ENCODE assay signal across 8 cellular contexts in genomic region chr1:24735619-24736375, GRCh38. TPM values are rescaled to one million over a fixed set of nuclear protein-coding genes. Genes with fewer than 3 reads are reported as not detected.
DNase-seq lines count a peak whose midpoint lies in the region; ATAC-seq, FAIRE-seq and TF ChIP-seq lines count a peak whose summit lies in the region.

No MANE protein-coding gene starts in this region.

- DNase-seq in D341Med (ENCODE audit: low spot score) (peak; percentile 70), NCI-H524 treated with DMSO at 0.1 percent for 48 hours (lab: John Stamatoyannopoulos, UW) (peak; percentile 37), endothelial cell of umbilical vein (ENCODE audit: low read depth, low spot score) (peak; percentile 22), osteoblast (ENCODE audit: insufficient read length, low spot score, missing footprints) (peak; percentile 46), GM12891 (ENCODE audit: insufficient read length, low spot score) (no peak)
- DNase-seq in activated T-cell treated with anti-CD3 and anti-CD28 coated beads, Interleukin-2, amount 50 U/mL, for 48 hours = no peak

- H3K4me3 ChIP-seq in endothelial cell of umbilical vein (replicated peaks in 1 of 3; ENCODE audit: insufficient read depth in 1 of 3, low read depth in 1 of 3, low read length in 3 of 3) (no peak overlapping the region), osteoblast (ENCODE audit: insufficient read depth, low read length) (no peak overlapping the region)

- no peak overlapping the region for H3K9ac ChIP-seq in endothelial cell of umbilical vein (replicated peaks; ENCODE audit: extremely low read depth, insufficient read depth, low read length)

- no peaks in the 10 kb centered on the region for H3K36me3 ChIP-seq in endothelial cell of umbilical vein (ENCODE audit: control insufficient read depth in 2 of 2, extremely low read depth in 1 of 2, insufficient read depth in 2 of 2, low read length in 2 of 2)
- H3K36me3 ChIP-seq in osteoblast (ENCODE audit: insufficient read depth, low read length) = no peaks in the 10 kb centered on the region

- TF ChIP-seq POLR2A in endothelial cell of umbilical vein (IDR thresholded peaks at IDR 0.05; ENCODE audit: low read depth, low read length) (no peak), GM12891 (IDR thresholded peaks at IDR 0.05; ENCODE audit: low read depth, low read length) (no peak)

- POLR2A ChIA-PET in endothelial cell of umbilical vein (lab: Charles Lee) = interaction anchor here (1.5 to 2.1 kb wide), 2 partner anchors 9 to 11 kb away, joined by 3 to 7 read pairs; partner anchors contain the start of gene CLIC4

- H3K79me2 ChIP-seq in endothelial cell of umbilical vein (ENCODE audit: control insufficient read depth, insufficient read depth, low read length) = no peaks in the 10 kb centered on the region
- no peaks in the 10 kb centered on the region for H3K79me2 ChIP-seq in osteoblast (ENCODE audit: insufficient read depth, low read length)

- H2AFZ ChIP-seq in endothelial cell of umbilical vein (ENCODE audit: low read depth, low read length) (peak overlapping the region; percentile 72), osteoblast (ENCODE audit: low read length) (peak overlapping the region; percentile 72)

- intact Hi-C loops in endothelial cell of umbilical vein (cut with micrococcal nuclease) = loop anchor here (1.0 kb wide), 1 partner anchor 11 kb away; no protein-coding TSS in a partner anchor

- no peaks in the 10 kb centered on the region for H4K20me1 ChIP-seq in endothelial cell of umbilical vein (replicated peaks; ENCODE audit: control insufficient read depth, extremely low read depth, insufficient read depth, low read length)
- no peaks in the 10 kb centered on the region for H4K20me1 ChIP-seq in osteoblast (ENCODE audit: insufficient read depth, low read length)

- ATAC-seq in HG02571 (IDR thresholded peaks at IDR 0.05; ENCODE audit: unreplicated experiment) (no peak), GM19035 (IDR thresholded peaks at IDR 0.05; ENCODE audit: unreplicated experiment) (no peak)

- H3K27ac ChIP-seq in endothelial cell of umbilical vein (ENCODE audit: insufficient read depth, low read depth, low read length) (no peak overlapping the region), osteoblast (ENCODE audit: low read depth, low read length) (no peak overlapping the region)

- TF ChIP-seq CTCF in endothelial cell of umbilical vein (IDR thresholded peaks at IDR 0.05; ENCODE audit: extremely low read depth in 1 of 2, insufficient read depth in 1 of 2, low read depth in 1 of 2, low read length in 2 of 2) (no peak), osteoblast (IDR thresholded peaks at IDR 0.05; ENCODE audit: extremely low read depth, low read depth, low read length) (no peak)

- H3K27me3 ChIP-seq in endothelial cell of umbilical vein (ENCODE audit: control insufficient read depth in 2 of 2, insufficient read depth in 2 of 2, low read length in 2 of 2) = no peaks in the 10 kb centered on the region
- no peaks in the 10 kb centered on the region for H3K27me3 ChIP-seq in osteoblast (ENCODE audit: insufficient read depth, low read length)

- CTCF ChIA-PET in endothelial cell of umbilical vein (lab: Charles Lee) = interaction anchor here (1.1 to 2.0 kb wide), 5 partner anchors 9 to 99 kb away, joined by 3 to 9 read pairs (median 5); partner anchors contain the start of gene CLIC4

- H3K9me3 ChIP-seq in endothelial cell of umbilical vein (replicated peaks; ENCODE audit: control insufficient read depth, insufficient read depth, low read length) (no peaks in the 10 kb centered on the region), osteoblast (ENCODE audit: low read depth, low read length) (no peaks in the 10 kb centered on the region)

- H3K4me1 ChIP-seq in endothelial cell of umbilical vein (ENCODE audit: control insufficient read depth, extremely low read depth, insufficient read depth, low read length) (peaks cover 4% of the 10 kb centered on the region), osteoblast (ENCODE audit: insufficient read depth, low read length) (peaks cover 14% of the 10 kb centered on the region)

- dilution Hi-C loops in endothelial cell of umbilical vein (cut with MboI; ENCODE audit: extremely low pct_ligation_motif_present, low sequenced_read_pairs) = no loop called here

- H3K4me2 ChIP-seq in endothelial cell of umbilical vein (ENCODE audit: insufficient read depth, low read length) (no peak overlapping the region), osteoblast (ENCODE audit: insufficient read depth, low read length) (peak overlapping the region; percentile 64)

- H3K9me1 ChIP-seq in endothelial cell of umbilical vein (replicated peaks; ENCODE audit: control insufficient read depth, extremely low read depth, insufficient read depth, low read length) = no peaks in the 10 kb centered on the region

- no TSS peak for BruUV-seq in endothelial cell of umbilical vein (replicated peaks; lab: Mats Ljungman, UMichigan)

- peak; percentile 43 for FAIRE-seq in endothelial cell of umbilical vein (lab: Jason Lieb, UNC)
- no peak for FAIRE-seq in GM12891 (lab: Jason Lieb, UNC)

TF ChIP-seq in endothelial cell of umbilical vein, 7 proteins besides CTCF, POLR2A, EP300 and RAD21:
- TF ChIP-seq FOS (IDR thresholded peaks at IDR 0.05; ENCODE audit: borderline replicate concordance, insufficient read depth, low read length) (no peak), MYC (IDR thresholded peaks at IDR 0.05; ENCODE audit: low read depth, low read length) (no peak), EZH2 (IDR thresholded peaks at IDR 0.05; ENCODE audit: borderline replicate concordance, low read depth, low read length, severe bottlenecking) (no peak), GATA2 (IDR thresholded peaks at IDR 0.05; ENCODE audit: insufficient read depth, insufficient read length, low read depth, low read length) (no peak), POLR2AphosphoS5 (IDR thresholded peaks at IDR 0.05; ENCODE audit: insufficient read depth, low read depth, low read length) (no peak), JUN (IDR thresholded peaks at IDR 0.05; ENCODE audit: borderline replicate concordance, insufficient read depth, insufficient read length, low read depth) (no peak), MAX (IDR thresholded peaks at IDR 0.05; ENCODE audit: insufficient read depth, insufficient read length) (no peak)

TF ChIP-seq in GM12891, 5 proteins besides CTCF, POLR2A, EP300 and RAD21:
- TF ChIP-seq POU2F2 (IDR thresholded peaks at IDR 0.05; ENCODE audit: low read depth, low read length) (no peak), POLR2AphosphoS5 (IDR thresholded peaks at IDR 0.05; ENCODE audit: low read depth, low read length) (no peak), PAX5 (IDR thresholded peaks at IDR 0.05; ENCODE audit: insufficient read depth, low read length, severe bottlenecking) (no peak)
TF ChIP-seq in GM12891: peak in this region for 0.

RNA-seq across cellular contexts. Expression of gene CLIC4, which starts 9.4 kb away (rescaled TPM):
- total RNA-seq in endothelial cell of umbilical vein (330 and 333 TPM in 2 replicates), osteoblast (697 and 711 TPM in 2 replicates)
- polyA plus RNA-seq in endothelial cell of umbilical vein = 76.6 and 97.5 TPM in 2 replicates
- polyA plus RNA-seq in endothelial cell of umbilical vein (2011; cell fraction: cytosol; rRNA removed) = 122 and 128 TPM in 2 replicates
- polyA plus RNA-seq in endothelial cell of umbilical vein (2011; cell fraction: nucleus; rRNA removed) = 67.0 and 84.4 TPM in 2 replicates
- 156 and 227 TPM in 2 replicates for polyA plus RNA-seq in endothelial cell of umbilical vein (2012)
- polyA minus RNA-seq in endothelial cell of umbilical vein = 74.9 and 89.1 TPM in 2 replicates
- 65.3 TPM for polyA minus RNA-seq in endothelial cell of umbilical vein (2011; cell fraction: cytosol; rRNA and poly(A)+ RNA removed)
- polyA minus RNA-seq in endothelial cell of umbilical vein (2011; cell fraction: nucleus; rRNA and poly(A)+ RNA removed) = 74.6 and 101 TPM in 2 replicates
- 22.2 TPM for polyA plus RNA-seq in GM12891 (2012; ENCODE audit: low read depth, missing spikeins)

Comparison
In these comparisons a context has a peak if more than half of its experiments do, and no peak if none do; other contexts are left out.
1. DNase-seq: peak in D341Med (single experiment), NCI-H524 treated with DMSO at 0.1 percent for 48 hours (single experiment), endothelial cell of umbilical vein (single experiment) and osteoblast (single experiment); none in activated T-cell treated with anti-CD3 and anti-CD28 coated beads, Interleukin-2, amount 50 U/mL, for 48 hours (0 of 2) and GM12891 (single experiment).